ENCODE assay signal across 24 cellular contexts in genomic region chr16:83530293-83530692, GRCh38.
DNase-seq lines count a peak whose midpoint lies in the region; ATAC-seq, FAIRE-seq and TF ChIP-seq lines count a peak whose summit lies in the region.
"Had no signal": no experiment of that assay in that cellular context is flagged by ENCODE, and none has a peak within 500 bp of the region (broad histone marks: within the 10 kb centered on the region; RNA-seq: fewer than 3 reads in every experiment).

No MANE protein-coding gene starts in this region.

- no peaks in the 10 kb centered on the region for H3K36me3 Mint-ChIP-seq in astrocyte (ENCODE audit: low read depth, unreplicated experiment)
- H3K36me3 Mint-ChIP-seq: activated naive CD8-positive, alpha-beta T cell; stimulated activated memory B cell treated with anti-CD40 and anti-IgM and Interleukin-4, amounts not matched to agents 10 μg/mL and 1 μg/mL and 100 μg/mL, for 72 hours; WTC11 had no signal

- no peaks in the 10 kb centered on the region for H3K79me2 ChIP-seq in astrocyte (ENCODE audit: insufficient read depth, low read length)

- FAIRE-seq in HTR-8/SVneo (lab: Jason Lieb, UNC) (peak; percentile 38), astrocyte (lab: Jason Lieb, UNC) (peak; percentile 34)
- FAIRE-seq: small intestine had no signal

- H2AFZ ChIP-seq in astrocyte (ENCODE audit: low read depth, low read length), result no peak overlapping the region

- no peak for TF ChIP-seq CTCF in BJ (IDR thresholded peaks at IDR 0.05; ENCODE audit: insufficient read depth, low read depth, low read length)
- TF ChIP-seq CTCF in astrocyte (IDR thresholded peaks at IDR 0.05; ENCODE audit: insufficient read depth, low read depth, low read length), result no peak

- H3K4me1 ChIP-seq in astrocyte (ENCODE audit: insufficient read depth, low read length), result peaks cover 20% of the 10 kb centered on the region
- H3K4me1 ChIP-seq: psoas muscle had no signal

- no peaks in the 10 kb centered on the region for H4K20me1 ChIP-seq in astrocyte (ENCODE audit: insufficient read depth, low read length)

- ATAC-seq in GM19397 (IDR thresholded peaks at IDR 0.05; ENCODE audit: unreplicated experiment), result no peak
- ATAC-seq: Panc1, psoas muscle, WTC11 had no signal

- peak; percentile 80 for DNase-seq in BJ (ENCODE audit: low read depth)
- DNase-seq in HTR-8/SVneo (ENCODE audit: insufficient read length, low spot score), result no peak
- DNase-seq in astrocyte (ENCODE audit: low read depth), result peak; percentile 64
- DNase-seq in skeletal muscle cell (ENCODE audit: low read depth), result peak; percentile 73
- no peak for DNase-seq in DMS 273 treated with DMSO at 0.1 percent for 48 hours (lab: John Stamatoyannopoulos, UW)
- no peak for DNase-seq in NCI-H2107 treated with DMSO at 0.1 percent for 48 hours (lab: John Stamatoyannopoulos, UW; ENCODE audit: unreplicated experiment)
- DNase-seq: activated CD8-positive, alpha-beta memory T cell treated with anti-CD3 and anti-CD28 coated beads, Interleukin-2, amount 50 U/mL, for 4 hours; erythroblast; Karpas-422; kidney glomerular epithelial cell; NCI-H1092 treated with DMSO at 0.1 percent for 48 hours; NCI-H2029 treated with DMSO at 0.1 percent for 48 hours; NCI-H446 treated with DMSO at 0.1 percent for 48 hours; NK-92 treated with Interleukin-12 subunit alpha and Interleukin-12 subunit beta, amount 100 ng/mL, for 24 hours; psoas muscle; small intestine had no signal

- peak overlapping the region; percentile 45 for H3K27ac ChIP-seq in astrocyte (ENCODE audit: low read depth, low read length)
- H3K27ac ChIP-seq: psoas muscle, vagina had no signal

- no peak overlapping the region for H3K27ac Mint-ChIP-seq in astrocyte (ENCODE audit: unreplicated experiment)
- H3K27ac Mint-ChIP-seq: activated naive CD8-positive, alpha-beta T cell; activated T-helper 2 cell treated with anti-CD3 and anti-CD28 coated beads, Interferon-gamma antibody, Interleukin-2, Interleukin-4, amounts not matched to agents 10 μg/mL and 5 μg/mL and 100 μg/mL, durations not matched to agents 14 hours and 24 hours and 36 hours; B cell; stimulated activated memory B cell treated with anti-CD40 and anti-IgM and Interleukin-4, amounts not matched to agents 10 μg/mL and 1 μg/mL and 100 μg/mL, for 72 hours; WTC11 had no signal

- peak overlapping the region; percentile 35 for H3K4me2 ChIP-seq in astrocyte (ENCODE audit: low read length)

- no peaks in the 10 kb centered on the region for H3K27me3 ChIP-seq in BJ (ENCODE audit: control insufficient read depth, insufficient read depth, low read length)
- H3K27me3 ChIP-seq in astrocyte (ENCODE audit: insufficient read depth, low read length), result no peaks in the 10 kb centered on the region
- H3K27me3 ChIP-seq: vagina had no signal

- no peaks in the 10 kb centered on the region for H3K9me3 ChIP-seq in astrocyte (ENCODE audit: insufficient read depth, low read depth, low read length)
- H3K9me3 ChIP-seq: psoas muscle, vagina had no signal

- CTCF ChIA-PET in BJ (lab: Yijun Ruan, JAX), result no interaction called here

- peaks cover 10% of the 10 kb centered on the region for H3K27me3 Mint-ChIP-seq in astrocyte (ENCODE audit: low read depth, unreplicated experiment)
- H3K27me3 Mint-ChIP-seq: activated naive CD8-positive, alpha-beta T cell had no signal

- H3K4me3 ChIP-seq in BJ (ENCODE audit: low read depth, low read length) (no peak overlapping the region), astrocyte (ENCODE audit: insufficient read depth, low read depth, low read length) (no peak overlapping the region), skeletal muscle cell (ENCODE audit: low read depth, low read length) (no peak overlapping the region)
- H3K4me3 ChIP-seq: psoas muscle, vagina had no signal

- H3K9me3 Mint-ChIP-seq in astrocyte (ENCODE audit: unreplicated experiment), result no peaks in the 10 kb centered on the region

- POLR2A ChIA-PET in BJ (lab: Charles Lee), result no interaction called here

- no peaks in the 10 kb centered on the region for H3K36me3 ChIP-seq in BJ (ENCODE audit: control insufficient read depth, insufficient read depth, low read length)
- H3K36me3 ChIP-seq in astrocyte (ENCODE audit: insufficient read depth, low read length), result no peaks in the 10 kb centered on the region
- H3K36me3 ChIP-seq: vagina had no signal

- H3K4me1 Mint-ChIP-seq in astrocyte (ENCODE audit: low read depth, unreplicated experiment), result peaks cover 9% of the 10 kb centered on the region
- H3K4me1 Mint-ChIP-seq: B cell; stimulated activated memory B cell treated with anti-CD40 and anti-IgM and Interleukin-4, amounts not matched to agents 10 μg/mL and 1 μg/mL and 100 μg/mL, for 72 hours; WTC11 had no signal

- H3K9ac ChIP-seq in astrocyte (ENCODE audit: low read length), result peak overlapping the region; percentile 15

- no peak overlapping the region for H3K4me3 Mint-ChIP-seq in astrocyte (ENCODE audit: unreplicated experiment)
- H3K4me3 Mint-ChIP-seq: activated naive CD8-positive, alpha-beta T cell; B cell; stimulated activated memory B cell treated with anti-CD40 and anti-IgM and Interleukin-4, amounts not matched to agents 10 μg/mL and 1 μg/mL and 100 μg/mL, for 72 hours; WTC11 had no signal

Comparison
In these comparisons a context has a peak if more than half of its experiments do, and no peak if none do; other contexts are left out.
1. DNase-seq: peak in BJ (single experiment), astrocyte (single experiment) and skeletal muscle cell (single experiment); none in HTR-8/SVneo (single experiment), DMS 273 treated with DMSO at 0.1 percent for 48 hours (single experiment) and NCI-H2107 treated with DMSO at 0.1 percent for 48 hours (single experiment).